Comparison of ENCODE assay signal across 17 cellular contexts in the genomic region with DNA sequence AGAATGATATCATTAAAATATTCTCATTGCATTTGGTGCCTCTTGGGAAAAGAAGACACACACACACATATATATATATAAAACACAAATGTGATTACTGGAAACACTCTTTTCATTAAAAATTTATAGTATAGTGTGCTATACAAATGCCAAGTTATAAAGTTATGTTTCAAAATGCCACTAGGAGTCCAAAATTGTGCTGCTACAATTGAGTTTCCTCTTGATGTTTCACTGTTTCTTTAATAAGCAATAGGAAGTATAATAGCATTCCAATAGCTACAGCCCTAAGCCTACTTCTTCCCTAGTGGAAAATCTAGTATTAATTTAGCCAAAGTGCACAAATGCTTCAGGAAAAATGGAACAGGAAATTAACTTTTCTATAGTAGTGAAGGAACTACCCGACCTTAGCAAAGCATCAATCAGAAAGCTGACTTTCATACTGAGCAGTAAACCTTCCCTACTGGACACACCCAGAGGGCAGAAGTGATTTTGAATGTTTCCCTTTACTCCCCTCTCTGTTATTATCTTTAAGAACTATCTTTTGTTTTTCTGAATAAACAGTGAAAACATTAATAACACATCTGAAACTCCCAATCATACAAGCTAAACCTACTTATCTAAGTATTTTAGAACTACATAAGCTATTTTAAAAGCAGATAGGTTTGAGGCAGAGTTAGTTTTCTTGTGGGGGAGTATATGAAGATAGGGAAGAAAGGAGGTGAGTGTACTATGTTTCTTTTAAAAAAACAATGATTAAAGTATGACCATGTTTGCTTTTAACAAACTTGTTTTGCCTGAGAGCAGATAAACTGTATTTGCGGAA. TPM values are rescaled to one million over a fixed set of nuclear protein-coding genes. Genes with fewer than 3 reads are reported as not detected.
DNase-seq lines count a peak whose midpoint lies in the region; ATAC-seq and TF ChIP-seq lines count a peak whose summit lies in the region.
"Had no signal": no experiment of that assay in that cellular context is flagged by ENCODE, and none has a peak within 500 bp of the region (broad histone marks: within the 10 kb centered on the region; RNA-seq: fewer than 3 reads in every experiment).

No MANE protein-coding gene starts in this region.

- peaks cover 12% of the 10 kb centered on the region for H3K36me3 Mint-ChIP-seq in nephron (ENCODE audit: low read depth)

- H3K27ac ChIP-seq in coronary artery, result peak overlapping the region; percentile 81 to 83
- H3K27ac ChIP-seq in urinary bladder (ENCODE audit: low read depth), result peak overlapping the region; percentile 38

- peaks cover 3% of the 10 kb centered on the region for H3K27me3 Mint-ChIP-seq in nephron (ENCODE audit: low read depth)

- H3K4me1 ChIP-seq in urinary bladder (ENCODE audit: insufficient read depth), result no peaks in the 10 kb centered on the region

- H3K27ac Mint-ChIP-seq in nephron, result peak overlapping the region; percentile 0 to 53 (median 36)
- H3K27ac Mint-ChIP-seq: activated T-helper 17 cell treated with anti-CD3 and anti-CD28 coated beads, Interleukin-2, amount 50 U/mL, for 72 hours; B cell; T-helper 2 cell treated with Interferon-gamma antibody and Interleukin-4, amounts not matched to agents 5 μg/mL and 100 μg/mL, for 36 hours had no signal

- H3K36me3 ChIP-seq in urinary bladder (ENCODE audit: insufficient read depth), result no peaks in the 10 kb centered on the region

- peak; percentile 20 for DNase-seq in NCI-H69 (lab: John Stamatoyannopoulos, UW)
- DNase-seq in coronary artery (ENCODE audit: low spot score), result no peak
- DNase-seq in KG1 (lab: John Stamatoyannopoulos, UW), result no peak
- DNase-seq in stimulated activated CD4-positive, alpha-beta T cell treated with anti-CD3 and anti-CD28 coated beads, Interleukin-2, amount 100 ng/mL, for 24 hours, result no peak
- DNase-seq: Calu3, NCI-H1930, NCI-H524, SHP77 treated with DMSO at 0.1 percent for 48 hours, substantia nigra had no signal

- no peaks in the 10 kb centered on the region for H3K9me3 Mint-ChIP-seq in nephron
- H3K9me3 Mint-ChIP-seq: activated T-helper 17 cell treated with anti-CD3 and anti-CD28 coated beads, Interleukin-2, amount 50 U/mL, for 72 hours; T-helper 2 cell treated with Interferon-gamma antibody and Interleukin-4, amounts not matched to agents 5 μg/mL and 100 μg/mL, for 36 hours had no signal

- H3K4me3 ChIP-seq in coronary artery, result no peak overlapping the region
- no peak overlapping the region for H3K4me3 ChIP-seq in urinary bladder (ENCODE audit: low read depth, low read length)

- H3K4me1 Mint-ChIP-seq in nephron, result peaks cover 52% of the 10 kb centered on the region
- H3K4me1 Mint-ChIP-seq: activated T-helper 17 cell treated with anti-CD3 and anti-CD28 coated beads, Interleukin-2, amount 50 U/mL, for 72 hours; B cell had no signal

- no peak overlapping the region for H3K4me3 Mint-ChIP-seq in nephron
- H3K4me3 Mint-ChIP-seq: activated T-helper 17 cell treated with anti-CD3 and anti-CD28 coated beads, Interleukin-2, amount 50 U/mL, for 72 hours; B cell; T-helper 2 cell treated with Interferon-gamma antibody and Interleukin-4, amounts not matched to agents 5 μg/mL and 100 μg/mL, for 36 hours had no signal

- 23% methylated on average over 2 of the region's 2 CpGs for WGBS in urinary bladder

- TF ChIP-seq CTCF in coronary artery (IDR thresholded peaks at IDR 0.05) (no peak), nephron (IDR thresholded peaks at IDR 0.05; ENCODE audit: unreplicated experiment in 3 of 3) (no peak)

- no peak for ATAC-seq in GM19395 (IDR thresholded peaks at IDR 0.05; ENCODE audit: unreplicated experiment)
- ATAC-seq: activated CD4-positive, CD25-positive, alpha-beta regulatory T cell treated with anti-CD3 and anti-CD28 coated beads, Interleukin-2, amount 50 U/mL, for 24 hours; activated T-helper 17 cell treated with anti-CD3 and anti-CD28 coated beads, Interleukin-2, amount 50 U/mL, for 72 hours had no signal

RNA-seq across cellular contexts. Expression of gene CPED1, which starts 13.6 kb away (rescaled TPM):
- 78.4 TPM for total RNA-seq in urinary bladder
- 33.4 TPM for polyA plus RNA-seq in urinary bladder
- total RNA-seq: activated T-helper 17 cell treated with anti-CD3 and anti-CD28 coated beads, Interleukin-2, amount 50 U/mL, for 72 hours had no signal
- polyA plus RNA-seq: neural cell had no signal

RNA-seq across cellular contexts. Expression of gene ING3, which starts 51.6 kb away (rescaled TPM):
- 38.2 TPM for total RNA-seq in urinary bladder
- polyA plus RNA-seq in urinary bladder, result 11.3 TPM
